ENCODE assay signal across 10 cellular contexts in genomic region chr4:99300934-99301333, GRCh38. TPM values are rescaled to one million over a fixed set of nuclear protein-coding genes. Genes with fewer than 3 reads are reported as not detected.
DNase-seq lines count a peak whose midpoint lies in the region; ATAC-seq and TF ChIP-seq lines count a peak whose summit lies in the region.
"Had no signal": no experiment of that assay in that cellular context is flagged by ENCODE, and none has a peak within 500 bp of the region (broad histone marks: within the 10 kb centered on the region; RNA-seq: fewer than 3 reads in every experiment).

No MANE protein-coding gene starts in this region.

- H3K9ac ChIP-seq in smooth muscle cell (ENCODE audit: low read depth) = no peak overlapping the region

- H3K4me3 ChIP-seq in retinal pigment epithelial cell (ENCODE audit: low read length) = no peak overlapping the region
- no peak overlapping the region for H3K4me3 ChIP-seq in smooth muscle cell

- H3K27ac ChIP-seq in RWPE1 (no peak overlapping the region), smooth muscle cell (ENCODE audit: low read depth) (no peak overlapping the region)

- TF ChIP-seq CTCF in RWPE1 (conservative IDR thresholded peaks at IDR 0.05; ENCODE audit: low read depth) = no peak
- TF ChIP-seq CTCF in retinal pigment epithelial cell (conservative IDR thresholded peaks at IDR 0.05; ENCODE audit: low read depth, low read length) = no peak
- TF ChIP-seq CTCF in smooth muscle cell (IDR thresholded peaks at IDR 0.05; ENCODE audit: borderline replicate concordance, insufficient read depth, poor library complexity, severe bottlenecking) = no peak

- no peak overlapping the region for H2AFZ ChIP-seq in smooth muscle cell (ENCODE audit: low read depth)

- peaks cover 16% of the 10 kb centered on the region for H3K9me3 Mint-ChIP-seq in stimulated activated memory B cell treated with anti-CD40 and anti-IgM and Interleukin-4, amounts not matched to agents 10 μg/mL and 1 μg/mL and 100 μg/mL, for 72 hours

- H3K27ac Mint-ChIP-seq in stimulated activated memory B cell treated with anti-CD40 and anti-IgM and Interleukin-4, amounts not matched to agents 10 μg/mL and 1 μg/mL and 100 μg/mL, for 72 hours = no peak overlapping the region
- H3K27ac Mint-ChIP-seq: dendritic cell treated with granulocyte-macrophage colony-stimulating factor and Interleukin-4, amounts not matched to agents 40 ng/mL and 50 ng/mL, for 4 days had no signal

- no peaks in the 10 kb centered on the region for H3K36me3 ChIP-seq in smooth muscle cell (ENCODE audit: low read depth)

- peak; percentile 85 for ATAC-seq in Right ventricle myocardium superior (ENCODE audit: poor library complexity)
- ATAC-seq in stimulated activated memory B cell treated with anti-CD40 and anti-IgM and Interleukin-4, amounts not matched to agents 10 μg/mL and 1 μg/mL and 100 μg/mL, for 72 hours = no peak
- ATAC-seq in HG03039 (IDR thresholded peaks at IDR 0.05; ENCODE audit: unreplicated experiment) = no peak

- H3K4me1 Mint-ChIP-seq in stimulated activated memory B cell treated with anti-CD40 and anti-IgM and Interleukin-4, amounts not matched to agents 10 μg/mL and 1 μg/mL and 100 μg/mL, for 72 hours = no peaks in the 10 kb centered on the region

- intact Hi-C loops in Right ventricle myocardium superior (cut with DNase I) = no loop called here

- CTCF ChIA-PET in RWPE1 (lab: Yijun Ruan, JAX) = interaction anchor here (0.5 kb wide), 1 partner anchor 103 kb away, joined by 3 read pairs; no protein-coding TSS in a partner anchor

- H3K4me2 ChIP-seq in smooth muscle cell = no peak overlapping the region

- H4K20me1 ChIP-seq in smooth muscle cell (ENCODE audit: low read depth) = no peaks in the 10 kb centered on the region

- WGBS in smooth muscle cell (ENCODE audit: low lambda C conversion rate) = 55% methylated on average over 4 of the region's 4 CpGs

- H3F3A ChIP-seq in smooth muscle cell (ENCODE audit: low read depth) = no peaks in the 10 kb centered on the region

- no peaks in the 10 kb centered on the region for H3K9me3 ChIP-seq in smooth muscle cell (replicated peaks; ENCODE audit: low read depth)

- H3K4me1 ChIP-seq in smooth muscle cell (ENCODE audit: low read depth) = no peaks in the 10 kb centered on the region

- H3K27me3 Mint-ChIP-seq in stimulated activated memory B cell treated with anti-CD40 and anti-IgM and Interleukin-4, amounts not matched to agents 10 μg/mL and 1 μg/mL and 100 μg/mL, for 72 hours = no peaks in the 10 kb centered on the region
- H3K27me3 Mint-ChIP-seq: dendritic cell treated with granulocyte-macrophage colony-stimulating factor and Interleukin-4, amounts not matched to agents 40 ng/mL and 50 ng/mL, for 4 days had no signal

- no peaks in the 10 kb centered on the region for H3K36me3 Mint-ChIP-seq in stimulated activated memory B cell treated with anti-CD40 and anti-IgM and Interleukin-4, amounts not matched to agents 10 μg/mL and 1 μg/mL and 100 μg/mL, for 72 hours

- H3K27me3 ChIP-seq in smooth muscle cell (ENCODE audit: low read depth) = no peaks in the 10 kb centered on the region

- in situ Hi-C loops in G401 (cut with HindIII; ENCODE audit: low sequenced_read_pairs) = no loop called here

- POLR2A ChIA-PET in RWPE1 (lab: Yijun Ruan, JAX; ENCODE audit: low non-redundant PET) = no interaction called here

- H3K79me2 ChIP-seq in smooth muscle cell (ENCODE audit: low read depth) = no peaks in the 10 kb centered on the region

- H3K4me3 Mint-ChIP-seq in stimulated activated memory B cell treated with anti-CD40 and anti-IgM and Interleukin-4, amounts not matched to agents 10 μg/mL and 1 μg/mL and 100 μg/mL, for 72 hours = no peak overlapping the region
- H3K4me3 Mint-ChIP-seq: dendritic cell treated with granulocyte-macrophage colony-stimulating factor and Interleukin-4, amounts not matched to agents 40 ng/mL and 50 ng/mL, for 4 days had no signal

- DNase-seq in G401 (ENCODE audit: low spot score) = peak; percentile 36
- peak; percentile 20 for DNase-seq in RWPE1 (ENCODE audit: low spot score)
- DNase-seq in Right ventricle myocardium superior = peak; percentile 84
- peak; percentile 92 for DNase-seq in retinal pigment epithelial cell (ENCODE audit: low read depth)
- DNase-seq in smooth muscle cell (lab: John Stamatoyannopoulos, UW; ENCODE audit: unreplicated experiment) = no peak
- DNase-seq in DMS79 (lab: John Stamatoyannopoulos, UW) = no peak
- DNase-seq: T-helper 9 cell had no signal

RNA-seq across cellular contexts. Expression of gene ADH1A, which starts 10.1 kb away (rescaled TPM):
- not detected in 2 replicates for total RNA-seq in G401 (2014; rRNA removed; shearing (Covaris generic))
- total RNA-seq in Right ventricle myocardium superior (0.83 TPM), smooth muscle cell (not detected in 2 replicates)
- not detected in 2 replicates for polyA plus RNA-seq in smooth muscle cell

RNA-seq across cellular contexts. Expression of gene ADH1B, which starts 20.3 kb away (rescaled TPM):
- total RNA-seq in G401 (2014; rRNA removed; shearing (Covaris generic)) = not detected in 2 replicates
- total RNA-seq in Right ventricle myocardium superior = 157 TPM
- total RNA-seq in smooth muscle cell = not detected in 2 replicates
- polyA plus RNA-seq in smooth muscle cell = not detected in 2 replicates

RNA-seq across cellular contexts. Expression of gene ADH1C, which starts 51.6 kb away (rescaled TPM):
- total RNA-seq in G401 (2014; rRNA removed; shearing (Covaris generic)) = not detected in 2 replicates
- total RNA-seq in Right ventricle myocardium superior = 6.9 TPM
- not detected in 2 replicates for total RNA-seq in smooth muscle cell
- not detected in 2 replicates for polyA plus RNA-seq in smooth muscle cell

Comparison
In these comparisons a context has a peak if more than half of its experiments do, and no peak if none do; other contexts are left out.
1. DNase-seq: peak in G401 (single experiment), RWPE1 (single experiment), Right ventricle myocardium superior (single experiment) and retinal pigment epithelial cell (single experiment); none in smooth muscle cell (single experiment) and DMS79 (single experiment).
2. RNA of gene ADH1B, which starts 20.3 kb away (total RNA-seq): 157 TPM in Right ventricle myocardium superior (single experiment); not detected in G401 and not detected in smooth muscle cell; every median in the first group is over 100 times any median in the second.